ENCODE assay signal across 13 cellular contexts in the genomic region with DNA sequence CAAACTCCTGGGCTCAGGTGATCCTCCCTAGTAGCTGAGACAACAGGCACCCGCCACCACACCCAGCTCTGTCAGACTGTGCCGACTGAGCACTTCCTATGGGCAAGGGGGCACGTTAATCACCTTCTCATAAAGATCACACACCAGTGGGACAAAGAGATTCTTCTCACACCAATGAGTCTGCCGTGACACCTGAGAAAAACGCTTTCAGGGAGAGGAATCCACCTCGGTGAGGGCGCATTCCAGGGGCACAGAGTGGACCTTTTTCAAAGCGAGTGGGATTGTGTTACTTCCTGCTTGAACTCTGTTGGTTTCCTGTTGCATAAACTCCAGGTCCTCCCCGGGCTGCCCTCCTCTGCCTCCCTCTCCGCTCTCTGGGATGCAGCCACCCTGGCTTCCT. TPM values are rescaled to one million over a fixed set of nuclear protein-coding genes. Genes with fewer than 3 reads are reported as not detected.
DNase-seq lines count a peak whose midpoint lies in the region; ATAC-seq and TF ChIP-seq lines count a peak whose summit lies in the region.
"Had no signal": no experiment of that assay in that cellular context is flagged by ENCODE, and none has a peak within 500 bp of the region (broad histone marks: within the 10 kb centered on the region; RNA-seq: fewer than 3 reads in every experiment).

No MANE protein-coding gene starts in this region.

- no peaks in the 10 kb centered on the region for H3K9me3 Mint-ChIP-seq in activated T-helper 17 cell treated with anti-CD3 and anti-CD28 coated beads, Interleukin-2, amount 50 U/mL, for 72 hours
- H3K9me3 Mint-ChIP-seq: activated naive CD4-positive, alpha-beta T cell treated with anti-CD3 and anti-CD28 coated beads, Interleukin-2, amount 50 U/mL, for 72 hours had no signal

- H3K9ac ChIP-seq in BLaER1 treated with 17β-estradiol and CSF1 and Interleukin-3, amounts not matched to agents 10 nM and 100 nM: peak overlapping the region; percentile 25 to 69 (median 55); a peak in 17 of 22 replicates
- H3K9ac ChIP-seq in HCT116 (ENCODE audit: low read length): no peak overlapping the region; the same call in 1 of the 2 replicates

- no peak for TF ChIP-seq RAD21 in HCT116 (IDR thresholded peaks at IDR 0.05; ENCODE audit: low read depth)

- no peaks in the 10 kb centered on the region for H3K79me2 ChIP-seq in HCT116 (ENCODE audit: insufficient read depth, low read length)

- TF ChIP-seq POLR2A in HCT116 (IDR thresholded peaks at IDR 0.05; ENCODE audit: borderline replicate concordance, extremely low read depth, insufficient read depth, insufficient read length): no peak

- H4K20me1 ChIP-seq in BLaER1 treated with 17β-estradiol and CSF1 and Interleukin-3, amounts not matched to agents 10 nM and 100 nM: no peaks in the 10 kb centered on the region
- no peaks in the 10 kb centered on the region for H4K20me1 ChIP-seq in HCT116 (ENCODE audit: insufficient read depth)

- peaks cover 60 to 88% (median 81%) of the 10 kb centered on the region in 10 experiments for H3K4me1 ChIP-seq in BLaER1 treated with 17β-estradiol and CSF1 and Interleukin-3, amounts not matched to agents 10 nM and 100 nM
- H3K4me1 ChIP-seq in HCT116 (ENCODE audit: control insufficient read depth in 1 of 2, insufficient read depth in 2 of 2, low read length in 2 of 2): peaks cover 15 to 33% of the 10 kb centered on the region in 2 experiments; a peak in 3 of 4 replicates

- H3K4me2 ChIP-seq in BLaER1 treated with 17β-estradiol and CSF1 and Interleukin-3, amounts not matched to agents 10 nM and 100 nM: peak overlapping the region; percentile 79 to 93 (median 85)
- peak overlapping the region; percentile 64 for H3K4me2 ChIP-seq in HCT116 (ENCODE audit: low read length)

- no peak for TF ChIP-seq CTCF in HCT116 (IDR thresholded peaks at IDR 0.05 in 2 of 3, conservative IDR thresholded peaks at IDR 0.05 in 1 of 3; ENCODE audit: borderline replicate concordance in 1 of 3, insufficient read depth in 1 of 3, low read depth in 2 of 3, low read length in 2 of 3)

- H3K9me3 ChIP-seq in BLaER1 treated with 17β-estradiol and CSF1 and Interleukin-3, amounts not matched to agents 10 nM and 100 nM (replicated peaks in 1 of 11): no peaks in the 10 kb centered on the region
- H3K9me3 ChIP-seq in HCT116 (ENCODE audit: control insufficient read depth in 1 of 2, insufficient read depth in 1 of 2, low read depth in 1 of 2, low read length in 2 of 2): no peaks in the 10 kb centered on the region

- intact Hi-C loops in HCT116 (cut with micrococcal nuclease): no loop called here
- intact Hi-C loops in left ventricle myocardium superior (cut with micrococcal nuclease): no loop called here

- peak overlapping the region; percentile 27 for H2AFZ ChIP-seq in HCT116 (ENCODE audit: low read depth, low read length, poor library complexity, severe bottlenecking)

- no peaks in the 10 kb centered on the region for H3K27me3 Mint-ChIP-seq in activated T-helper 17 cell treated with anti-CD3 and anti-CD28 coated beads, Interleukin-2, amount 50 U/mL, for 72 hours

- H3K4me3 Mint-ChIP-seq in activated T-helper 17 cell treated with anti-CD3 and anti-CD28 coated beads, Interleukin-2, amount 50 U/mL, for 72 hours: no peak overlapping the region

- peaks cover 4% of the 10 kb centered on the region for H3K4me1 Mint-ChIP-seq in activated T-helper 17 cell treated with anti-CD3 and anti-CD28 coated beads, Interleukin-2, amount 50 U/mL, for 72 hours

- no peaks in the 10 kb centered on the region for H3K9me2 ChIP-seq in HCT116 (ENCODE audit: insufficient read depth)

- H3K4me3 ChIP-seq in BLaER1 treated with 17β-estradiol and CSF1 and Interleukin-3, amounts not matched to agents 10 nM and 100 nM: peak overlapping the region in 6 of 10 experiments; percentile 21 to 45 (median 22); a peak in 9 of 20 replicates
- H3K4me3 ChIP-seq in HCT116 (replicated peaks in 1 of 2; ENCODE audit: low read depth in 1 of 2, low read length in 2 of 2): no peak overlapping the region; a peak in 1 of 4 replicates

- CTCF ChIA-PET in HCT116 (lab: Charles Lee): interaction anchor here (2.1 kb wide), 1 partner anchor 25 kb away, joined by 9 read pairs; no protein-coding TSS in a partner anchor

- peak overlapping the region in 10 of 11 experiments; percentile 61 to 79 (median 72); a peak in 21 of 22 replicates for H3K27ac ChIP-seq in BLaER1 treated with 17β-estradiol and CSF1 and Interleukin-3, amounts not matched to agents 10 nM and 100 nM
- H3K27ac ChIP-seq in HCT116 (ENCODE audit: low read depth, low read length): no peak overlapping the region
- H3K27ac ChIP-seq: WERI-Rb-1 had no signal

- H3K27ac Mint-ChIP-seq in activated T-helper 17 cell treated with anti-CD3 and anti-CD28 coated beads, Interleukin-2, amount 50 U/mL, for 72 hours: peak overlapping the region; percentile 73

- H3K36me3 Mint-ChIP-seq in activated T-helper 17 cell treated with anti-CD3 and anti-CD28 coated beads, Interleukin-2, amount 50 U/mL, for 72 hours (ENCODE audit: low read depth): no peaks in the 10 kb centered on the region
- H3K36me3 Mint-ChIP-seq: activated naive CD4-positive, alpha-beta T cell treated with anti-CD3 and anti-CD28 coated beads, Interleukin-2, amount 50 U/mL, for 72 hours had no signal

- DNase-seq in HCT116 (ENCODE audit: low read depth, low spot score) (no peak), lung microvascular endothelial cell (ENCODE audit: low read depth in 2 of 2) (peak; percentile 32 to 38), left ventricle myocardium superior (no peak)
- DNase-seq in effector CD4-positive, alpha-beta T cell: no peak
- no peak for DNase-seq in activated CD4-positive, alpha-beta T cell treated with anti-CD3 and anti-CD28 coated beads, Interleukin-2, amount 50 U/mL, for 1 hour
- DNase-seq in NK-92 treated with Interleukin-12 subunit alpha and Interleukin-12 subunit beta, amount 100 ng/mL, for 24 hours (lab: John Stamatoyannopoulos, UW): no peak
- DNase-seq: DMS79 treated with DMSO at 0.1 percent for 48 hours, NCI-H1417, NCI-H2227 treated with DMSO at 0.1 percent for 48 hours, WERI-Rb-1 had no signal

- RAD21 ChIA-PET in HCT116 (lab: Charles Lee; ENCODE audit: low non-redundant PET in 1 of 2, low total read pairs in 2 of 2, uncharacterized antibody in 2 of 2, unreplicated experiment in 2 of 2): no interaction called here

- H3K36me3 ChIP-seq in BLaER1 treated with 17β-estradiol and CSF1 and Interleukin-3, amounts not matched to agents 10 nM and 100 nM: no peaks in the 10 kb centered on the region
- no peaks in the 10 kb centered on the region for H3K36me3 ChIP-seq in HCT116 (ENCODE audit: control insufficient read depth in 1 of 2, insufficient read depth in 2 of 2, low read length in 2 of 2)
- H3K36me3 ChIP-seq: WERI-Rb-1 had no signal

- POLR2A ChIA-PET in HCT116 (lab: Charles Lee): interaction anchor here (1.0 kb wide), 1 partner anchor 42 kb away, joined by 3 read pairs; no protein-coding TSS in a partner anchor

- ATAC-seq in HCT116: peak; percentile 47
- peak; percentile 27 for ATAC-seq in activated T-helper 17 cell treated with anti-CD3 and anti-CD28 coated beads, Interleukin-2, amount 50 U/mL, for 72 hours (replicated peaks)
- no peak for ATAC-seq in left ventricle myocardium superior

- no TSS peak for BruUV-seq in HCT116 (replicated peaks; lab: Mats Ljungman, UMichigan)

- no peaks in the 10 kb centered on the region for H3K27me3 ChIP-seq in BLaER1 treated with 17β-estradiol and CSF1 and Interleukin-3, amounts not matched to agents 10 nM and 100 nM
- H3K27me3 ChIP-seq in HCT116 (ENCODE audit: insufficient read depth, low read length): no peaks in the 10 kb centered on the region

TF ChIP-seq in HCT116, 20 proteins besides CTCF, POLR2A, EP300 and RAD21:
- TF ChIP-seq YY1 (IDR thresholded peaks at IDR 0.05; ENCODE audit: extremely low read depth, insufficient replicate concordance, low read depth, low read length) (no peak), SRF (IDR thresholded peaks at IDR 0.05; ENCODE audit: low read depth) (no peak), TCF7L2 (IDR thresholded peaks at IDR 0.05; ENCODE audit: borderline replicate concordance, extremely low read depth, insufficient read depth, insufficient read length) (no peak), EGR1 (IDR thresholded peaks at IDR 0.05; ENCODE audit: low read depth) (no peak), SP1 (IDR thresholded peaks at IDR 0.05; ENCODE audit: low read depth) (no peak), ZNF274 (IDR thresholded peaks at IDR 0.05; ENCODE audit: low read depth, low read length) (no peak), EZH2 (IDR thresholded peaks at IDR 0.05) (no peak), ZFX (IDR thresholded peaks at IDR 0.05) (no peak), POLR2AphosphoS5 (IDR thresholded peaks at IDR 0.05; ENCODE audit: low read depth, low read length) (no peak), ELF1 (IDR thresholded peaks at IDR 0.05; ENCODE audit: borderline replicate concordance, low read depth) (no peak), FOSL1 (IDR thresholded peaks at IDR 0.05; ENCODE audit: low read depth) (no peak)
- TF ChIP-seq, protein P1, sequence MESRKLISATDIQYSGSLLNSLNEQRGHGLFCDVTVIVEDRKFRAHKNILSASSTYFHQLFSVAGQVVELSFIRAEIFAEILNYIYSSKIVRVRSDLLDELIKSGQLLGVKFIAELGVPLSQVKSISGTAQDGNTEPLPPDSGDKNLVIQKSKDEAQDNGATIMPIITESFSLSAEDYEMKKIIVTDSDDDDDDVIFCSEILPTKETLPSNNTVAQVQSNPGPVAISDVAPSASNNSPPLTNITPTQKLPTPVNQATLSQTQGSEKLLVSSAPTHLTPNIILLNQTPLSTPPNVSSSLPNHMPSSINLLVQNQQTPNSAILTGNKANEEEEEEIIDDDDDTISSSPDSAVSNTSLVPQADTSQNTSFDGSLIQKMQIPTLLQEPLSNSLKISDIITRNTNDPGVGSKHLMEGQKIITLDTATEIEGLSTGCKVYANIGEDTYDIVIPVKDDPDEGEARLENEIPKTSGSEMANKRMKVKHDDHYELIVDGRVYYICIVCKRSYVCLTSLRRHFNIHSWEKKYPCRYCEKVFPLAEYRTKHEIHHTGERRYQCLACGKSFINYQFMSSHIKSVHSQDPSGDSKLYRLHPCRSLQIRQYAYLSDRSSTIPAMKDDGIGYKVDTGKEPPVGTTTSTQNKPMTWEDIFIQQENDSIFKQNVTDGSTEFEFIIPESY (IDR thresholded peaks at IDR 0.05; ENCODE audit: extremely low read depth, insufficient replicate concordance, low read length): no peak
TF ChIP-seq in HCT116: peak in this region for 0.

RNA-seq across cellular contexts. Expression of a gene that starts 17.5 kb away (rescaled TPM):
- 95.5 TPM for total RNA-seq in HCT116 (2021; ENCODE audit: unreplicated experiment)
- polyA plus RNA-seq in HCT116 (2012): 114 and 120 TPM in 2 replicates
- total RNA-seq in activated T-helper 17 cell treated with anti-CD3 and anti-CD28 coated beads, Interleukin-2, amount 50 U/mL, for 72 hours: 10 to 100 TPM; 17.9 to 20.9 TPM
- total RNA-seq in lung microvascular endothelial cell: 7.6 and 11.9 TPM in 2 replicates
- total RNA-seq in left ventricle myocardium superior: 12.0 TPM

RNA-seq across cellular contexts. Expression of a gene that starts 33.3 kb away (rescaled TPM):
- total RNA-seq in HCT116 (2021; ENCODE audit: unreplicated experiment) (1,259 TPM), lung microvascular endothelial cell (1,081 and 1,595 TPM in 2 replicates), left ventricle myocardium superior (1,197 TPM)
- 1,986 and 3,408 TPM in 2 replicates for polyA plus RNA-seq in HCT116 (2012)
- 1,000 to 10,000 TPM in 1 of 2 donors, 100 to 1,000 TPM in 1; 955 to 1,030 TPM for total RNA-seq in activated T-helper 17 cell treated with anti-CD3 and anti-CD28 coated beads, Interleukin-2, amount 50 U/mL, for 72 hours

Comparison
In these comparisons a context has a peak if more than half of its experiments do, and no peak if none do; other contexts are left out.
1. H3K4me3 ChIP-seq: peak in BLaER1 treated with 17β-estradiol and CSF1 and Interleukin-3, amounts not matched to agents 10 nM and 100 nM (6 of 10); none in HCT116 (0 of 2).
2. DNase-seq: peak in lung microvascular endothelial cell (2 of 2); none in HCT116 (single experiment), effector CD4-positive, alpha-beta T cell (single experiment), left ventricle myocardium superior (single experiment), activated CD4-positive, alpha-beta T cell treated with anti-CD3 and anti-CD28 coated beads, Interleukin-2, amount 50 U/mL, for 1 hour (single experiment) and NK-92 treated with Interleukin-12 subunit alpha and Interleukin-12 subunit beta, amount 100 ng/mL, for 24 hours (single experiment).